ENCODE assay signal across 21 cellular contexts in the genomic region with DNA sequence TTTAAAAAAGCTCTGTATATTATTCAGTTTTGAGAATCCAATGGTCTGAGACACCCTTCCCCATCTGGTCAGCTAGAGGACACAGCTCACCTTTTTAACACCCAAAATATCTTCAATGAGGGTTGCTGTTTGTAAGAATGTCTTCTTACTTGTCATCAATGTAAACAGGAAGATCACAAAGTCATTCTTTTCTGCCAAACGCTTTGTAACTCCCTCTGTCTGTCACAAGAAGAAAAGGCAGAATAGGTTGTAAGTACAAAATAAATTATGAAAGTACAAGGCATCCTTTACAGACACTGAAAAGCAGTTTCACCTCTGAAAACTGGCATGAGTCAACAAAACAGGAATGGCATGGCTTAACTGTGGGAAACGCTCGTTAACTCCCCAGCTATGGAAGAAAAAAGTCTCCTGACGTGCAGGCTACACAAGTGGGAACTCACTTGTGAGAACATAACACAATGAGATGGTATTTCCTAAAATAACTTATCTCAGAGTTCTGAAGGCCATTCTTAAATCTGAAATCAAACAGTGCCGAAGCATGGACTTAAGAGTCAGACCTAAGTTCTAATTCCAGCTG. TPM values are rescaled to one million over a fixed set of nuclear protein-coding genes. Genes with fewer than 3 reads are reported as not detected.
DNase-seq lines count a peak whose midpoint lies in the region; ATAC-seq, FAIRE-seq and TF ChIP-seq lines count a peak whose summit lies in the region.
"Had no signal": no experiment of that assay in that cellular context is flagged by ENCODE, and none has a peak within 500 bp of the region (broad histone marks: within the 10 kb centered on the region; RNA-seq: fewer than 3 reads in every experiment).

No MANE protein-coding gene starts in this region.

- no peak overlapping the region for H2AFZ ChIP-seq in astrocyte (ENCODE audit: low read depth, low read length)

- H3K9ac ChIP-seq in astrocyte (ENCODE audit: low read length) = no peak overlapping the region

- peak overlapping the region; percentile 86 for H3K27ac Mint-ChIP-seq in astrocyte (ENCODE audit: unreplicated experiment)
- H3K27ac Mint-ChIP-seq: activated CD8-positive, alpha-beta T cell treated with anti-CD3 and anti-CD28 coated beads, Interleukin-2, amount 10 ng/mL, durations not matched to agents 7 days and 5 days; nephron progenitor cell; stimulated activated effector memory CD8-positive, alpha-beta T cell treated with anti-CD3 and anti-CD28 coated beads, Interleukin-12 subunit alpha, Interleukin-12 subunit beta, amount 100 ng/mL, for 72 hours had no signal

- TF ChIP-seq CTCF in right atrium auricular region (IDR thresholded peaks at IDR 0.05) (no peak), astrocyte (IDR thresholded peaks at IDR 0.05; ENCODE audit: insufficient read depth, low read depth, low read length) (no peak), heart right ventricle (IDR thresholded peaks at IDR 0.05) (peak in 1 of 9 donors; percentile 8)

- no peak overlapping the region for H3K4me3 Mint-ChIP-seq in astrocyte (ENCODE audit: unreplicated experiment)
- H3K4me3 Mint-ChIP-seq: activated CD8-positive, alpha-beta T cell treated with anti-CD3 and anti-CD28 coated beads, Interleukin-2, amount 10 ng/mL, durations not matched to agents 7 days and 5 days; nephron progenitor cell; stimulated activated effector memory CD8-positive, alpha-beta T cell treated with anti-CD3 and anti-CD28 coated beads, Interleukin-12 subunit alpha, Interleukin-12 subunit beta, amount 100 ng/mL, for 72 hours had no signal

- peak overlapping the region in 1 of 2 donors; percentile 25 for H3K27ac ChIP-seq in right atrium auricular region
- no peak overlapping the region for H3K27ac ChIP-seq in astrocyte (ENCODE audit: low read depth, low read length)
- H3K27ac ChIP-seq in heart right ventricle = peak overlapping the region in 7 of 10 donors; percentile 14 to 67 (median 40)
- H3K27ac ChIP-seq in substantia nigra (ENCODE audit: low read depth, low read length, poor library complexity, severe bottlenecking) = peak overlapping the region; percentile 93
- H3K27ac ChIP-seq: ascending aorta, upper lobe of left lung had no signal

- no peak for FAIRE-seq in astrocyte (lab: Jason Lieb, UNC)

- H3K4me3 ChIP-seq in right atrium auricular region = no peak overlapping the region
- no peak overlapping the region for H3K4me3 ChIP-seq in astrocyte (ENCODE audit: insufficient read depth, low read depth, low read length)
- H3K4me3 ChIP-seq in heart right ventricle = no peak overlapping the region
- H3K4me3 ChIP-seq: ascending aorta, lung, upper lobe of left lung had no signal

- ATAC-seq in Right ventricle myocardium superior (ENCODE audit: poor library complexity) = peak; percentile 69
- peak in 6 of 8 donors; percentile 52 to 87 (median 72) for ATAC-seq in heart right ventricle
- no peak for ATAC-seq in GM19455 (IDR thresholded peaks at IDR 0.05; ENCODE audit: unreplicated experiment)
- ATAC-seq: activated CD8-positive, alpha-beta T cell treated with anti-CD3 and anti-CD28 coated beads, Interleukin-2, amount 10 ng/mL, durations not matched to agents 7 days and 5 days; stimulated activated effector memory CD8-positive, alpha-beta T cell treated with anti-CD3 and anti-CD28 coated beads, Interleukin-12 subunit alpha, Interleukin-12 subunit beta, amount 100 ng/mL, for 72 hours had no signal

- no peaks in the 10 kb centered on the region for H3K27me3 Mint-ChIP-seq in astrocyte (ENCODE audit: low read depth, unreplicated experiment)

- H3K36me3 Mint-ChIP-seq in astrocyte (ENCODE audit: low read depth, unreplicated experiment) = peaks cover 25% of the 10 kb centered on the region

- H4K20me1 ChIP-seq in astrocyte (ENCODE audit: insufficient read depth, low read length) = peaks cover 52% of the 10 kb centered on the region

- H3K4me1 ChIP-seq in right atrium auricular region (peaks cover 0 to 24% of the 10 kb centered on the region in 2 donors), astrocyte (ENCODE audit: insufficient read depth, low read length) (peaks cover 4% of the 10 kb centered on the region), heart right ventricle (peaks cover 0 to 29% (median 7%) of the 10 kb centered on the region in 9 donors)

- intact Hi-C loops in Right ventricle myocardium superior (cut with DNase I) (loop anchor here (10.0 kb wide), 1 partner anchor 875 kb away; no protein-coding TSS in a partner anchor), heart right ventricle (cut with DNase I) (no loop called here)

- peaks cover 41% of the 10 kb centered on the region for H3K79me2 ChIP-seq in astrocyte (ENCODE audit: insufficient read depth, low read length)

- no peak overlapping the region for H3K4me2 ChIP-seq in astrocyte (ENCODE audit: low read length)

- WGBS in heart right ventricle, 2 donors = 50 to 57% methylated on average over 5 of the region's 5 CpGs

- H3K4me1 Mint-ChIP-seq in astrocyte (ENCODE audit: low read depth, unreplicated experiment) = peaks cover 23% of the 10 kb centered on the region
- H3K4me1 Mint-ChIP-seq: nephron progenitor cell had no signal

- H3K27me3 ChIP-seq in right atrium auricular region = no peaks in the 10 kb centered on the region
- no peaks in the 10 kb centered on the region for H3K27me3 ChIP-seq in astrocyte (ENCODE audit: insufficient read depth, low read length)
- no peaks in the 10 kb centered on the region for H3K27me3 ChIP-seq in heart right ventricle
- H3K27me3 ChIP-seq: ascending aorta, upper lobe of left lung had no signal

- H3K36me3 ChIP-seq in right atrium auricular region (peaks cover 43% of the 10 kb centered on the region), astrocyte (ENCODE audit: insufficient read depth, low read length) (peaks cover 42% of the 10 kb centered on the region), heart right ventricle (peaks cover 0 to 90% (median 34%) of the 10 kb centered on the region in 9 donors)

- no peak for DNase-seq in Right ventricle myocardium superior
- DNase-seq in right atrium auricular region (ENCODE audit: low spot score) = no peak
- DNase-seq in astrocyte (ENCODE audit: low read depth) = peak; percentile 32
- DNase-seq in heart right ventricle = no peak
- no peak for DNase-seq in substantia nigra (lab: John Stamatoyannopoulos, UW)
- no peak for DNase-seq in LoVo (ENCODE audit: low spot score)
- no peak for DNase-seq in stimulated activated naive CD4-positive, alpha-beta T cell (lab: John Stamatoyannopoulos, UW)
- DNase-seq: ACHN; activated CD8-positive, alpha-beta T cell treated with anti-CD3 and anti-CD28 coated beads, Interleukin-2, amount 10 ng/mL, durations not matched to agents 7 days and 5 days; activated effector memory CD4-positive, alpha-beta T cell treated with Interleukin-2 at 50 U/mL for 16 hours; effector memory CD4-positive, alpha-beta T cell; GDM1; MV-4-11; NCI-H2081; NCI-H526; nephron progenitor cell; upper lobe of left lung had no signal

- no peaks in the 10 kb centered on the region for H3K9me3 Mint-ChIP-seq in astrocyte (ENCODE audit: unreplicated experiment)
- H3K9me3 Mint-ChIP-seq: nephron progenitor cell; stimulated activated effector memory CD8-positive, alpha-beta T cell treated with anti-CD3 and anti-CD28 coated beads, Interleukin-12 subunit alpha, Interleukin-12 subunit beta, amount 100 ng/mL, for 72 hours had no signal

- no peaks in the 10 kb centered on the region for H3K9me3 ChIP-seq in right atrium auricular region
- H3K9me3 ChIP-seq in astrocyte (ENCODE audit: insufficient read depth, low read depth, low read length) = no peaks in the 10 kb centered on the region
- H3K9me3 ChIP-seq in heart right ventricle = no peaks in the 10 kb centered on the region
- H3K9me3 ChIP-seq: ascending aorta, upper lobe of left lung had no signal

RNA-seq across cellular contexts. Expression of a gene that starts 42.7 kb away (rescaled TPM):
- total RNA-seq in Right ventricle myocardium superior (33.8 TPM), right atrium auricular region (10 to 100 TPM; 32.4 to 39.2 TPM), astrocyte (92.0 and 92.6 TPM in 2 replicates), heart right ventricle (10 to 100 TPM; 32.2 to 46.4 (median 38.5) TPM)
- 10 to 100 TPM; 26.2 to 32.7 TPM for polyA plus RNA-seq in heart right ventricle
